Comparison of ENCODE assay signal across 1 cellular context in the genomic region with DNA sequence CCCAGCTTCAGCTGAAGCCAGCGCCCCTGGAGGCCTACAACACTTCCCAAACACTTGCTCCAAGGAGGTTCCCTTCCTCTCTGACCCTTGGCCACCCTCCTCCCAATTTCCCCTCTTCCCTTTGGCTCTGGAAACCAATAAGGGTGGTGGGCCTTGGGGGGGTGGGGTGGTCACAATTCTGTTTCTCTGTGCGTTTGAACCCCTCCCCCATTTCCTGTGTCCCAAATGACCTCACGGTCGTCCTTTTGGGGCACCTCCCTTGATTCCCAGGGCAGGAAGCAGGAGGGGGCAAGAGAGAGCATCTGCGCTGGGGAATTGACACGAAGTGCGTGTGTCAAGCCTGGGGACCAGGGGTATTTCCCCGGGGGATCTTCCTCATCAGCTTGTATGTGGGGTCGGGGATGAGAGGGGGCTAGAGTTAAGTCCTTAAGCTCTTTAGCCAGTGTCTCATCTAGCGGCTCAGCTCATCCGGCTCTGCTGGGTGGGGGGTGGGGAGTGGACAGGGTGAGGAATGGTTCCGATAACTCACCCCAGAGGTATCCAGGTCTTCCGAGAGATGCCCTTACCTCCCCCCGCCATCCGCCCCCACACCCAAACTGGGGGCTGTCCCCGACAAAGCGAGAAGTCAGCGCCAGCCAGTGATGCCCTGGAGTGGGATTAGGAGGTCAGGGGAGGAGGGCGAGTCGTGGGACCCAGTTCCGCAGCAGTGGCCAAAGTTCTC.
TF ChIP-seq lines count a peak whose summit lies in the region.

No MANE protein-coding gene starts in this region.

TF ChIP-seq in SK-N-SH treated with all-trans-retinoic acid at 6 μM for 48 hours, 23 proteins besides CTCF, POLR2A, EP300 and RAD21 (continued from another document):
- TF ChIP-seq, protein P1, sequence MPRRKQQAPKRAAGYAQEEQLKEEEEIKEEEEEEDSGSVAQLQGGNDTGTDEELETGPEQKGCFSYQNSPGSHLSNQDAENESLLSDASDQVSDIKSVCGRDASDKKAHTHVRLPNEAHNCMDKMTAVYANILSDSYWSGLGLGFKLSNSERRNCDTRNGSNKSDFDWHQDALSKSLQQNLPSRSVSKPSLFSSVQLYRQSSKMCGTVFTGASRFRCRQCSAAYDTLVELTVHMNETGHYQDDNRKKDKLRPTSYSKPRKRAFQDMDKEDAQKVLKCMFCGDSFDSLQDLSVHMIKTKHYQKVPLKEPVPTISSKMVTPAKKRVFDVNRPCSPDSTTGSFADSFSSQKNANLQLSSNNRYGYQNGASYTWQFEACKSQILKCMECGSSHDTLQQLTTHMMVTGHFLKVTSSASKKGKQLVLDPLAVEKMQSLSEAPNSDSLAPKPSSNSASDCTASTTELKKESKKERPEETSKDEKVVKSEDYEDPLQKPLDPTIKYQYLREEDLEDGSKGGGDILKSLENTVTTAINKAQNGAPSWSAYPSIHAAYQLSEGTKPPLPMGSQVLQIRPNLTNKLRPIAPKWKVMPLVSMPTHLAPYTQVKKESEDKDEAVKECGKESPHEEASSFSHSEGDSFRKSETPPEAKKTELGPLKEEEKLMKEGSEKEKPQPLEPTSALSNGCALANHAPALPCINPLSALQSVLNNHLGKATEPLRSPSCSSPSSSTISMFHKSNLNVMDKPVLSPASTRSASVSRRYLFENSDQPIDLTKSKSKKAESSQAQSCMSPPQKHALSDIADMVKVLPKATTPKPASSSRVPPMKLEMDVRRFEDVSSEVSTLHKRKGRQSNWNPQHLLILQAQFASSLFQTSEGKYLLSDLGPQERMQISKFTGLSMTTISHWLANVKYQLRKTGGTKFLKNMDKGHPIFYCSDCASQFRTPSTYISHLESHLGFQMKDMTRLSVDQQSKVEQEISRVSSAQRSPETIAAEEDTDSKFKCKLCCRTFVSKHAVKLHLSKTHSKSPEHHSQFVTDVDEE (CRISPR knock-in tag; IDR thresholded peaks at IDR 0.05) = no peak
- TF ChIP-seq, protein P2, sequence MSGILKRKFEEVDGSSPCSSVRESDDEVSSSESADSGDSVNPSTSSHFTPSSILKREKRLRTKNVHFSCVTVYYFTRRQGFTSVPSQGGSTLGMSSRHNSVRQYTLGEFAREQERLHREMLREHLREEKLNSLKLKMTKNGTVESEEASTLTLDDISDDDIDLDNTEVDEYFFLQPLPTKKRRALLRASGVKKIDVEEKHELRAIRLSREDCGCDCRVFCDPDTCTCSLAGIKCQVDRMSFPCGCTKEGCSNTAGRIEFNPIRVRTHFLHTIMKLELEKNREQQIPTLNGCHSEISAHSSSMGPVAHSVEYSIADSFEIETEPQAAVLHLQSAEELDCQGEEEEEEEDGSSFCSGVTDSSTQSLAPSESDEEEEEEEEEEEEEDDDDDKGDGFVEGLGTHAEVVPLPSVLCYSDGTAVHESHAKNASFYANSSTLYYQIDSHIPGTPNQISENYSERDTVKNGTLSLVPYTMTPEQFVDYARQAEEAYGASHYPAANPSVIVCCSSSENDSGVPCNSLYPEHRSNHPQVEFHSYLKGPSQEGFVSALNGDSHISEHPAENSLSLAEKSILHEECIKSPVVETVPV (CRISPR knock-in tag; IDR thresholded peaks at IDR 0.05) = no peak
- TF ChIP-seq, protein P3, sequence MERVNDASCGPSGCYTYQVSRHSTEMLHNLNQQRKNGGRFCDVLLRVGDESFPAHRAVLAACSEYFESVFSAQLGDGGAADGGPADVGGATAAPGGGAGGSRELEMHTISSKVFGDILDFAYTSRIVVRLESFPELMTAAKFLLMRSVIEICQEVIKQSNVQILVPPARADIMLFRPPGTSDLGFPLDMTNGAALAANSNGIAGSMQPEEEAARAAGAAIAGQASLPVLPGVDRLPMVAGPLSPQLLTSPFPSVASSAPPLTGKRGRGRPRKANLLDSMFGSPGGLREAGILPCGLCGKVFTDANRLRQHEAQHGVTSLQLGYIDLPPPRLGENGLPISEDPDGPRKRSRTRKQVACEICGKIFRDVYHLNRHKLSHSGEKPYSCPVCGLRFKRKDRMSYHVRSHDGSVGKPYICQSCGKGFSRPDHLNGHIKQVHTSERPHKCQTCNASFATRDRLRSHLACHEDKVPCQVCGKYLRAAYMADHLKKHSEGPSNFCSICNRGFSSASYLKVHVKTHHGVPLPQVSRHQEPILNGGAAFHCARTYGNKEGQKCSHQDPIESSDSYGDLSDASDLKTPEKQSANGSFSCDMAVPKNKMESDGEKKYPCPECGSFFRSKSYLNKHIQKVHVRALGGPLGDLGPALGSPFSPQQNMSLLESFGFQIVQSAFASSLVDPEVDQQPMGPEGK (CRISPR knock-in tag; IDR thresholded peaks at IDR 0.05; ENCODE audit: borderline replicate concordance) = no peak
TF ChIP-seq in SK-N-SH treated with all-trans-retinoic acid at 6 μM for 48 hours: peak in this region for 0.
